In genomic region chr6:56671651-56672461, GRCh38 we compare ENCODE assay signal across 9 cellular contexts. TPM values are rescaled to one million over a fixed set of nuclear protein-coding genes. Genes with fewer than 3 reads are reported as not detected.
DNase-seq lines count a peak whose midpoint lies in the region; ATAC-seq and TF ChIP-seq lines count a peak whose summit lies in the region.
"Had no signal": no experiment of that assay in that cellular context is flagged by ENCODE, and none has a peak within 500 bp of the region (broad histone marks: within the 10 kb centered on the region; RNA-seq: fewer than 3 reads in every experiment).

No MANE protein-coding gene starts in this region.

- no peak overlapping the region for H3K4me3 Mint-ChIP-seq in glutamatergic neuron (ENCODE audit: unreplicated experiment)

- ATAC-seq in DND-41 (ENCODE audit: insufficient read depth, low read depth): peak; percentile 99
- peak; percentile 65 for ATAC-seq in SK-N-SH treated with all-trans-retinoic acid at 6 μM for 48 hours
- no peak for ATAC-seq in GM19397 (IDR thresholded peaks at IDR 0.05; ENCODE audit: unreplicated experiment)

- peak overlapping the region; percentile 48 for H3K27ac ChIP-seq in DND-41 (ENCODE audit: low read length)
- peak overlapping the region; percentile 18 to 20 for H3K27ac ChIP-seq in prostate gland

- H3K4me2 ChIP-seq in DND-41 (ENCODE audit: insufficient read depth, low read length): peak overlapping the region; percentile 24

- H3K9me3 ChIP-seq in DND-41 (ENCODE audit: insufficient read depth, low read length, severe bottlenecking) (no peaks in the 10 kb centered on the region), prostate gland (no peaks in the 10 kb centered on the region)

- TF ChIP-seq CTCF in DND-41 (IDR thresholded peaks at IDR 0.05; ENCODE audit: borderline replicate concordance, extremely low read depth, low read length, poor library complexity, severe bottlenecking) (no peak), glutamatergic neuron (IDR thresholded peaks at IDR 0.05; ENCODE audit: partially characterized antibody, unreplicated experiment) (no peak), prostate gland (IDR thresholded peaks at IDR 0.05) (no peak)

- intact Hi-C loops in prostate gland (cut with DNase I): no loop called here

- H3K4me1 ChIP-seq in DND-41 (ENCODE audit: insufficient read depth, low read length): peaks cover 14% of the 10 kb centered on the region
- H3K4me1 ChIP-seq in prostate gland (replicated peaks): no peaks in the 10 kb centered on the region

- TF ChIP-seq POLR2A in prostate gland (IDR thresholded peaks at IDR 0.05): no peak

- no peaks in the 10 kb centered on the region for H3K36me3 Mint-ChIP-seq in glutamatergic neuron (ENCODE audit: unreplicated experiment)

- DNase-seq in DND-41 (peak; percentile 74), glutamatergic neuron (no peak), prostate gland (ENCODE audit: low spot score) (no peak), activated T-cell treated with anti-CD3 and anti-CD28 coated beads for 4 hours (no peak), NCI-H2196 treated with DMSO at 0.1 percent for 48 hours (lab: John Stamatoyannopoulos, UW; ENCODE audit: unreplicated experiment) (no peak), NCI-H1092 treated with DMSO at 0.1 percent for 48 hours (lab: John Stamatoyannopoulos, UW) (no peak)
- DNase-seq: stimulated activated CD4-positive, alpha-beta T cell treated with anti-CD3 and anti-CD28 coated beads, Interleukin-4, amount 100 ng/mL, for 4 hours had no signal

- H4K20me1 ChIP-seq in DND-41 (ENCODE audit: insufficient read depth, low read length): no peaks in the 10 kb centered on the region

- H3K79me2 ChIP-seq in DND-41 (ENCODE audit: insufficient read depth, low read length): no peaks in the 10 kb centered on the region

- no peaks in the 10 kb centered on the region for H3K27me3 ChIP-seq in DND-41 (ENCODE audit: insufficient read depth, low read length, poor library complexity)
- H3K27me3 ChIP-seq in prostate gland (replicated peaks; ENCODE audit: insufficient read depth): no peaks in the 10 kb centered on the region

- H3K4me3 ChIP-seq in DND-41 (ENCODE audit: low read depth in 1 of 2, low read length in 2 of 2) (no peak overlapping the region), prostate gland (no peak overlapping the region)

- whole genome bisulfite sequencing in prostate gland: 23% methylated on average over 6 of the region's 6 CpGs

- H3K27me3 Mint-ChIP-seq in glutamatergic neuron (ENCODE audit: unreplicated experiment): peaks cover 3% of the 10 kb centered on the region

- H3K4me1 Mint-ChIP-seq in glutamatergic neuron (ENCODE audit: low read depth, unreplicated experiment): peaks cover 9% of the 10 kb centered on the region

- H3K36me3 ChIP-seq in DND-41 (ENCODE audit: insufficient read depth, low read length): no peaks in the 10 kb centered on the region
- no peaks in the 10 kb centered on the region for H3K36me3 ChIP-seq in prostate gland

- no peak overlapping the region; the same call in 1 of the 2 replicates for H3K9ac ChIP-seq in DND-41 (ENCODE audit: low read depth, low read length)

- H3K27ac Mint-ChIP-seq in glutamatergic neuron (ENCODE audit: unreplicated experiment): peak overlapping the region; percentile 9

- peak overlapping the region; percentile 36 for H2AFZ ChIP-seq in DND-41 (ENCODE audit: low read depth, low read length)

- H3K9me3 Mint-ChIP-seq in glutamatergic neuron (ENCODE audit: unreplicated experiment): peaks cover 5% of the 10 kb centered on the region

TF ChIP-seq in SK-N-SH treated with all-trans-retinoic acid at 6 μM for 48 hours, 23 proteins besides CTCF, POLR2A, EP300 and RAD21:
- TF ChIP-seq POU6F1 (CRISPR knock-in tag; IDR thresholded peaks at IDR 0.05; ENCODE audit: borderline replicate concordance, low read depth) (no peak), ZFP30 (CRISPR knock-in tag; IDR thresholded peaks at IDR 0.05) (no peak), BACH2 (CRISPR knock-in tag; IDR thresholded peaks at IDR 0.05; ENCODE audit: borderline replicate concordance) (no peak), ZC3H10 (CRISPR knock-in tag; IDR thresholded peaks at IDR 0.05) (no peak), CSDC2 (CRISPR knock-in tag; IDR thresholded peaks at IDR 0.05) (no peak), TOX (CRISPR knock-in tag; IDR thresholded peaks at IDR 0.05; ENCODE audit: borderline replicate concordance) (no peak)

RNA-seq across cellular contexts. Expression of gene DST, which starts 29.2 kb away (rescaled TPM):
- total RNA-seq in glutamatergic neuron (ENCODE audit: unreplicated experiment) (981 TPM), prostate gland (100 to 1,000 TPM; 131 to 242 TPM)
